In genomic region chr9:77647659-77648457, GRCh38 we compare ENCODE assay signal across 8 cellular contexts.
DNase-seq lines count a peak whose midpoint lies in the region; ATAC-seq lines count a peak whose summit lies in the region.

Gene GNA14, minus strand, starts transcription at chr9:77648322. Its CDS starts 529 bp downstream, at chr9:77647793.

- H3K4me3 ChIP-seq in HUES48 (ENCODE audit: low read depth, low read length) (peak within 1 kb of the TSS; percentile 73), iPS DF 6.9 (ENCODE audit: low read length) (peak within 1 kb of the TSS; percentile 62; the same call in 1 of the 2 replicates), skeletal muscle cell (ENCODE audit: low read depth, low read length) (peak within 1 kb of the TSS; percentile 38)

- peak within 1 kb of the TSS; percentile 40 for H3K9ac ChIP-seq in HUES48 (ENCODE audit: low read depth, low read length)

- no peak within 1 kb of the TSS for H3K27ac Mint-ChIP-seq in activated naive CD8-positive, alpha-beta T cell

- WGBS in iPS DF 6.9 (ENCODE audit: insufficient coverage, insufficient read length), result no CpG with 5 or more reads among the region's 69 CpGs

- H3K9me3 Mint-ChIP-seq in activated naive CD8-positive, alpha-beta T cell (ENCODE audit: low read depth), result no peaks in the 10 kb centered on the region

- H3K4me1 Mint-ChIP-seq in activated naive CD8-positive, alpha-beta T cell (ENCODE audit: low read depth), result peaks cover 12% of the 10 kb centered on the region

- H3K27ac ChIP-seq in HUES48 (ENCODE audit: low read depth, low read length) (peak within 1 kb of the TSS; percentile 31), iPS DF 6.9 (ENCODE audit: low read length) (no peak within 1 kb of the TSS)

- H3K4me1 ChIP-seq in HUES48 (ENCODE audit: control insufficient read depth, insufficient read depth, low read length) (peaks cover 26% of the 10 kb centered on the region), iPS DF 6.9 (ENCODE audit: control insufficient read depth, insufficient read depth, low read length) (peaks cover 3% of the 10 kb centered on the region; the same call in 1 of the 2 replicates)

- no peaks in the 10 kb centered on the region for H3K36me3 Mint-ChIP-seq in activated naive CD8-positive, alpha-beta T cell

- peaks cover 34% of the 10 kb centered on the region for H3K27me3 ChIP-seq in HUES48 (ENCODE audit: control insufficient read depth, insufficient read depth, low read length)
- peaks cover 5% of the 10 kb centered on the region; the same call in 1 of the 2 replicates for H3K27me3 ChIP-seq in iPS DF 6.9 (ENCODE audit: control insufficient read depth, insufficient read depth, low read length)

- ATAC-seq in GM19324 (IDR thresholded peaks at IDR 0.05; ENCODE audit: low FRiP score, unreplicated experiment), result no peak

- DNase-seq in iPS DF 6.9 (ENCODE audit: low read depth, low spot score), result no peak
- no peak for DNase-seq in skeletal muscle cell (ENCODE audit: low read depth)
- DNase-seq in T-helper 9 cell, result no peak
- DNase-seq in inferior parietal cortex (ENCODE audit: extremely low spot score), result no peak
- DNase-seq in SIG-M5 (lab: John Stamatoyannopoulos, UW), result no peak

- H3K4me3 Mint-ChIP-seq in activated naive CD8-positive, alpha-beta T cell, result peak within 1 kb of the TSS; percentile 71

- H3K9me3 ChIP-seq in HUES48 (ENCODE audit: control insufficient read depth, insufficient read depth, low read length) (no peaks in the 10 kb centered on the region), iPS DF 6.9 (ENCODE audit: control insufficient read depth, insufficient read depth, low read length) (no peaks in the 10 kb centered on the region)

- H3K27me3 Mint-ChIP-seq in activated naive CD8-positive, alpha-beta T cell, result peaks cover 22% of the 10 kb centered on the region

- H3K36me3 ChIP-seq in HUES48 (ENCODE audit: control insufficient read depth, insufficient read depth, low read length), result no peaks in the 10 kb centered on the region
- no peaks in the 10 kb centered on the region for H3K36me3 ChIP-seq in iPS DF 6.9 (ENCODE audit: control insufficient read depth, insufficient read depth, low read length)
